Comparison of ENCODE assay signal across 15 cellular contexts in the genomic region with DNA sequence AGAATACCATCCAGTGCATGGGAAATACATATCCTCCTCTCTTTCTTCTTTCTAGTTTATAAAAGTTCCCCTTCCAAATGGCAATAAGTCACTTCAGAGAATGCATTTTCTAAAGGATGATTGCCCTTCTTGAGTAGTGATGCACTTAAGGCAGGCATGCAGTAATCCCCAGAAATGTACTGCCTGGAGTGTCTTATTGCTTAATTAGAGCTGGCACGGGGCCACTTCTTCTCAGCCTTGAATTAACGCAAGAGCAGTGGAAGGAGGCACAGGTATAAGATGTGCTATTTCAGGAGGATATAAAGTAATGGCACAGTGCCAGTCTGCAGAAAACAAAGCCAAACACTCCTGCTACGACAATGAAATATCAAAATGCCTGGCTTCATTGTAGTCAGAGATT.
DNase-seq lines count a peak whose midpoint lies in the region; TF ChIP-seq lines count a peak whose summit lies in the region.
"Had no signal": no experiment of that assay in that cellular context is flagged by ENCODE, and none has a peak within 500 bp of the region (broad histone marks: within the 10 kb centered on the region; RNA-seq: fewer than 3 reads in every experiment).

No MANE protein-coding gene starts in this region.

- H3K27ac ChIP-seq in sigmoid colon: no peak overlapping the region
- H3K27ac ChIP-seq: neutrophil, right lobe of liver, SJSA1, suprapubic skin had no signal

- intact Hi-C loops in sigmoid colon (cut with DNase I): loop anchor here (2.0 kb wide), 1 partner anchor 131 kb away; no protein-coding TSS in a partner anchor

- no peak for TF ChIP-seq POLR2A in sigmoid colon (IDR thresholded peaks at IDR 0.05)

- no peaks in the 10 kb centered on the region for H3K27me3 ChIP-seq in sigmoid colon
- H3K27me3 ChIP-seq: neutrophil, right lobe of liver, suprapubic skin had no signal

- WGBS in sigmoid colon, 2 donors: 17 to 61% methylated on average over 3 of the region's 3 CpGs

- H3K4me3 ChIP-seq in choroid plexus epithelial cell (ENCODE audit: low read depth, low read length) (no peak overlapping the region), sigmoid colon (no peak overlapping the region)
- H3K4me3 ChIP-seq: right lobe of liver, SJSA1, suprapubic skin had no signal

- H3K9me3 ChIP-seq in sigmoid colon: no peaks in the 10 kb centered on the region
- H3K9me3 ChIP-seq: neutrophil, right lobe of liver, SJSA1, suprapubic skin had no signal

- DNase-seq in GM04503 (ENCODE audit: low read depth): peak; percentile 11
- DNase-seq in NCI-H2227 (lab: John Stamatoyannopoulos, UW; ENCODE audit: unreplicated experiment): peak; percentile 82
- peak; percentile 13 for DNase-seq in choroid plexus epithelial cell (ENCODE audit: low read depth)
- DNase-seq in sigmoid colon: peak; percentile 57
- no peak for DNase-seq in activated naive CD4-positive, alpha-beta T cell treated with Interleukin-2 at 50 U/mL for 16 hours
- DNase-seq in activated gamma-delta T cell (lab: John Stamatoyannopoulos, UW): no peak
- DNase-seq in amniotic stem cell (lab: John Stamatoyannopoulos, UW): no peak
- DNase-seq: kidney; NCI-H1092 treated with DMSO at 0.1 percent for 48 hours; NCI-H345; right lobe of liver; stimulated activated CD4-positive, alpha-beta T cell treated with anti-CD3 and anti-CD28 coated beads, Interleukin-2, amount 100 ng/mL, for 48 hours had no signal

- TF ChIP-seq EP300 in sigmoid colon (IDR thresholded peaks at IDR 0.05): no peak

- H3K36me3 ChIP-seq in sigmoid colon: no peaks in the 10 kb centered on the region
- H3K36me3 ChIP-seq: neutrophil, right lobe of liver, SJSA1, suprapubic skin had no signal

- peaks cover 0 to 54% (median 29%) of the 10 kb centered on the region in 4 donors for H3K4me1 ChIP-seq in sigmoid colon
- H3K4me1 ChIP-seq: right lobe of liver, SJSA1, suprapubic skin had no signal

- TF ChIP-seq CTCF in choroid plexus epithelial cell (conservative IDR thresholded peaks at IDR 0.05; ENCODE audit: low read depth, low read length) (no peak), sigmoid colon (IDR thresholded peaks at IDR 0.05) (no peak)

Comparison
In these comparisons a context has a peak if more than half of its experiments do, and no peak if none do; other contexts are left out.
1. DNase-seq: peak in GM04503 (single experiment), NCI-H2227 (single experiment), choroid plexus epithelial cell (single experiment) and sigmoid colon (single experiment); none in activated naive CD4-positive, alpha-beta T cell treated with Interleukin-2 at 50 U/mL for 16 hours (single experiment), activated gamma-delta T cell (single experiment) and amniotic stem cell (single experiment).